ENCODE assay signal across 8 cellular contexts in genomic region chr22:49825944-49826602, GRCh38. TPM values are rescaled to one million over a fixed set of nuclear protein-coding genes. Genes with fewer than 3 reads are reported as not detected.
DNase-seq lines count a peak whose midpoint lies in the region; ATAC-seq and TF ChIP-seq lines count a peak whose summit lies in the region.

No MANE protein-coding gene starts in this region.

- H3K9me2 ChIP-seq in OCI-LY1 (ENCODE audit: low read depth, low read length): no peaks in the 10 kb centered on the region

- H2AFZ ChIP-seq in OCI-LY1 (ENCODE audit: low read length): no peak overlapping the region

- H3K4me1 ChIP-seq in BE2C (no peaks in the 10 kb centered on the region), OCI-LY1 (ENCODE audit: insufficient read depth, low read length, severe bottlenecking) (peaks cover 39% of the 10 kb centered on the region), right atrium auricular region (peaks cover 0 to 45% of the 10 kb centered on the region in 2 donors)

- H3F3A ChIP-seq in OCI-LY1 (ENCODE audit: insufficient read depth, low read length): peaks cover 9% of the 10 kb centered on the region; the same call in 1 of the 2 replicates

- peaks cover 46% of the 10 kb centered on the region for H3K36me3 ChIP-seq in BE2C
- peaks cover 44% of the 10 kb centered on the region for H3K36me3 ChIP-seq in OCI-LY1 (ENCODE audit: insufficient read depth, low read length)
- H3K36me3 ChIP-seq in right atrium auricular region: peaks cover 29% of the 10 kb centered on the region

- no peak for TF ChIP-seq CTCF in BE2C (IDR thresholded peaks at IDR 0.05; ENCODE audit: low read depth, low read length)
- no peak for TF ChIP-seq CTCF in OCI-LY1 (IDR thresholded peaks at IDR 0.05; ENCODE audit: low read length)
- TF ChIP-seq CTCF in right atrium auricular region (IDR thresholded peaks at IDR 0.05): no peak

- H3K27ac ChIP-seq in OCI-LY1 (ENCODE audit: low read depth, low read length, poor library complexity, severe bottlenecking) (no peak overlapping the region), right atrium auricular region (peak overlapping the region; percentile 83 to 87)

- H3K9me3 ChIP-seq in BE2C (no peaks in the 10 kb centered on the region), OCI-LY1 (ENCODE audit: low read length) (0 out of 2 replicates have a peak, but pooled peaks cover 1% of the 10 kb centered on the region), right atrium auricular region (no peaks in the 10 kb centered on the region)

- ATAC-seq in sciatic nerve (no peak), HG03175 (IDR thresholded peaks at IDR 0.05; ENCODE audit: unreplicated experiment) (no peak)

- H3K9ac ChIP-seq in OCI-LY1 (ENCODE audit: low read length): peak overlapping the region; percentile 68

- no peak for DNase-seq in BE2C
- DNase-seq in activated T-helper 9 cell treated with anti-CD3 and anti-CD28 coated beads, Interleukin-2, amount 50 U/mL, for 16 hours (ENCODE audit: low read depth): peak; percentile 47
- no peak for DNase-seq in right atrium auricular region (ENCODE audit: low spot score)
- peak; percentile 51 for DNase-seq in stimulated activated CD4-positive, alpha-beta T cell treated with anti-CD3 and anti-CD28 coated beads, Interleukin-12 subunit alpha, Interleukin-12 subunit beta, amount 100 ng/mL, for 4 hours
- no peak for DNase-seq in sciatic nerve (ENCODE audit: low spot score)
- DNase-seq in germinal center (ENCODE audit: low spot score): no peak

- intact Hi-C loops in sciatic nerve (cut with DNase I): no loop called here

- peak overlapping the region; percentile 84 for H3K4me2 ChIP-seq in OCI-LY1 (ENCODE audit: low read length)

- H3K79me2 ChIP-seq in OCI-LY1 (ENCODE audit: insufficient read depth, low read length): peaks cover 51% of the 10 kb centered on the region

- H3K27me3 ChIP-seq in BE2C: no peaks in the 10 kb centered on the region
- peaks cover under 1% of the 10 kb centered on the region; the same call in 1 of the 2 replicates for H3K27me3 ChIP-seq in OCI-LY1 (ENCODE audit: insufficient read depth, low read length)
- no peaks in the 10 kb centered on the region for H3K27me3 ChIP-seq in right atrium auricular region

- H4K20me1 ChIP-seq in OCI-LY1 (ENCODE audit: insufficient read depth, low read length): 0 out of 2 replicates have a peak, but pooled peaks cover 4% of the 10 kb centered on the region

- H3K4me3 ChIP-seq in BE2C (ENCODE audit: low read depth, low read length): peak overlapping the region; percentile 92
- H3K4me3 ChIP-seq in OCI-LY1 (ENCODE audit: low read depth, low read length, poor library complexity, severe bottlenecking): peak overlapping the region; percentile 70
- peak overlapping the region; percentile 71 to 78 for H3K4me3 ChIP-seq in right atrium auricular region

RNA-seq across cellular contexts. Expression of gene BRD1, which starts 1.6 kb away (rescaled TPM):
- 61.6 TPM for polyA plus RNA-seq in BE2C (2012; ENCODE audit: insufficient read depth, insufficient read length, low read depth)
- 10 to 100 TPM; 17.7 to 20.8 TPM for total RNA-seq in right atrium auricular region
- 37.7 TPM for total RNA-seq in sciatic nerve

RNA-seq across cellular contexts. Expression of gene ZBED4, which starts 27.6 kb away (rescaled TPM):
- polyA plus RNA-seq in BE2C (2012; ENCODE audit: insufficient read depth, insufficient read length, low read depth): 31.0 TPM
- 1 to 10 TPM; 3.7 to 6.6 TPM for total RNA-seq in right atrium auricular region
- 8.0 TPM for total RNA-seq in sciatic nerve

Comparison
In these comparisons a context has a peak if more than half of its experiments do, and no peak if none do; other contexts are left out.
1. DNase-seq: peak in activated T-helper 9 cell treated with anti-CD3 and anti-CD28 coated beads, Interleukin-2, amount 50 U/mL, for 16 hours (single experiment) and stimulated activated CD4-positive, alpha-beta T cell treated with anti-CD3 and anti-CD28 coated beads, Interleukin-12 subunit alpha, Interleukin-12 subunit beta, amount 100 ng/mL, for 4 hours (single experiment); none in BE2C (single experiment), right atrium auricular region (single experiment), sciatic nerve (single experiment) and germinal center (single experiment).
2. Peak in every context shown above with its lines, with median percentiles within 50 percentile points of each other: H3K4me3 ChIP-seq.